8 cellular contexts compared by ENCODE assay signal in the genomic region with DNA sequence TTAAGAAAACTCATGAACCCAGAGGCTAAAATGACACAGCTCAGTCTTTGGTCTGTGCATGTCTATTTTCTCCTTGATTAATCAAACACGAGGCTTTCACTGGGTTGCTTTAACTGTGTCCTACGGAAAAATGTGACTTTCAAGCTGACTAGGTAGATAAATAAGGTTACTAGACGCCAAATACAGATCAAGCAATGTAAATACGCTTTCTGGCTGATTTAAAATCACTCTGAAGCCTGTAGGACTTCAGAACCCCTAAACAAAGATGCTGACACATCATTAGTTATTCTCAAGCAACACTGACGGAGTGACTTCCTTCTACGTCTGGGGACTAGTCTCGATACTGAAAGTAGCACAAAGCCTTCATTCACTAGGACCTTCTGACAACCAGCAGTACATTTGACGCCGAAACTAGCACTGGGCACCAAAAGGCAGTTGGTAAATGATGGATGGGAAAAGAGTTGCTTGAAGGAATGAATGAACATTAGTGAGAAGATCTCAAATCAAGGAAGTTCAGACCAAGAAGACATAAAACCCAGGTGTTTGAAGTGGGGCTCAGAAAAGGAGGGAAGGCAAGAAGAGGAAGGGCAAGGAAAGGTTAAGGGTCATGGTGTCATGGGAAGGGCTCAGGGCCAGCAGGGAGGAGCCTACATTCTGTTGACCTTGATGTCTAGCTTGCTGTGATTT.
DNase-seq lines count a peak whose midpoint lies in the region; ATAC-seq and TF ChIP-seq lines count a peak whose summit lies in the region.

No MANE protein-coding gene starts in this region.

- no peaks in the 10 kb centered on the region for H3F3A ChIP-seq in Loucy (ENCODE audit: low read depth)

- peak; percentile 24 for TF ChIP-seq POLR2A in GM15510 (IDR thresholded peaks at IDR 0.05; ENCODE audit: borderline replicate concordance, extremely low read depth, insufficient read length)

- no peak overlapping the region for H3K4me3 ChIP-seq in Loucy (ENCODE audit: low read length, poor library complexity, severe bottlenecking)

- H3K9me3 ChIP-seq in Loucy (ENCODE audit: insufficient read depth, low read depth, low read length) = no peaks in the 10 kb centered on the region

- H3K4me1 ChIP-seq in Loucy (ENCODE audit: insufficient read depth, low read length, poor library complexity, severe bottlenecking) = peaks cover 8% of the 10 kb centered on the region

- peak; percentile 96 for ATAC-seq in GM21515 (IDR thresholded peaks at IDR 0.05; ENCODE audit: unreplicated experiment)

- no peaks in the 10 kb centered on the region for H3K27me3 ChIP-seq in Loucy (ENCODE audit: insufficient read depth, low read length, poor library complexity, severe bottlenecking)

- H3K4me2 ChIP-seq in Loucy (ENCODE audit: low read depth, low read length, poor library complexity, severe bottlenecking) = peak overlapping the region; percentile 1

- DNase-seq in dermis blood vessel endothelial cell = peak; percentile 55
- DNase-seq in stimulated activated CD4-positive, alpha-beta T cell treated with anti-CD3 and anti-CD28 coated beads, Interleukin-2, amount 100 ng/mL, for 24 hours = peak; percentile 8 to 20
- DNase-seq in epidermal melanocyte (ENCODE audit: insufficient read length, low spot score) = no peak
- DNase-seq in SW480 (ENCODE audit: low spot score) = no peak
- no peak for DNase-seq in AML-193 (lab: John Stamatoyannopoulos, UW)

- H4K20me1 ChIP-seq in Loucy (ENCODE audit: insufficient read depth, low read length, poor library complexity, severe bottlenecking) = no peaks in the 10 kb centered on the region

- no peaks in the 10 kb centered on the region for H3K79me2 ChIP-seq in Loucy (ENCODE audit: insufficient read depth, low read length)

- no peaks in the 10 kb centered on the region for H3K9me2 ChIP-seq in Loucy (replicated peaks; ENCODE audit: low read depth, low read length)

- TF ChIP-seq CTCF in Loucy (conservative IDR thresholded peaks at IDR 0.05; ENCODE audit: low read length) = no peak

- peak overlapping the region; percentile 57; the same call in 1 of the 2 replicates for H2AFZ ChIP-seq in Loucy (ENCODE audit: low read length)

- H3K9ac ChIP-seq in Loucy (ENCODE audit: low read depth, low read length, poor library complexity, severe bottlenecking) = no peak overlapping the region

- no peaks in the 10 kb centered on the region for H3K36me3 ChIP-seq in Loucy (ENCODE audit: insufficient read depth, low read length)

Comparison
In these comparisons a context has a peak if more than half of its experiments do, and no peak if none do; other contexts are left out.
1. DNase-seq: peak in dermis blood vessel endothelial cell (single experiment) and stimulated activated CD4-positive, alpha-beta T cell treated with anti-CD3 and anti-CD28 coated beads, Interleukin-2, amount 100 ng/mL, for 24 hours (2 of 2); none in epidermal melanocyte (single experiment), SW480 (single experiment) and AML-193 (0 of 2).